Comparison of ENCODE assay signal across 8 cellular contexts in the genomic region with DNA sequence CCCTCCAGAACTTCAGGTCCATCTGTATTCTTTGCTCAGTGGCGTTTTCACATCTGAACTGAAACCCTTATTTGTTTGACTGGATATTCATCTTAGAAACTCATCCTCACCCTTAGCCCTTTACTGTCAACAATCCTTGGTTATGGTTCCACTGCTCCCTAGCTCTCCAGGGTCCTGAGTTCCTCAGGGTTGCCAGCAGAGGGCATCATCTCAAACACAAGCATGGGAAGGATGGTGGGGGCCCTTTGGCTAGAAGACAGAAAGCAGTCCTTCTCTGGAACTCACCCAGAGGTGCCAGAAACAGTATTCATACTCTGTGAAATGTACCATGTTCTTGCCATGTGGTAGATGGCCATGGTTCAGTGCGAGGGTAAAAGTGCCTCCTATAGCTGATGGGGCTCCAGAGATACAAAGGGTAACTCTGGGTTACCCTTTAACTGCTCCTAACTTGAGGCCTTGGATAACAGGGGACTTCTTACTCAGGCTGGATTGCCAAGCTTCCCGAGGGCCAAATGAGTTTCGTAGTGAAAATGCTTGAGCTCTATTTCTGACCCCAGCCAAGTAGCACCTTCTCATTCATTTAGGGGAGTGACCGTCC. TPM values are rescaled to one million over a fixed set of nuclear protein-coding genes. Genes with fewer than 3 reads are reported as not detected.
DNase-seq lines count a peak whose midpoint lies in the region; ATAC-seq and TF ChIP-seq lines count a peak whose summit lies in the region.

No MANE protein-coding gene starts in this region.

- TF ChIP-seq CTCF in GM12873 (IDR thresholded peaks at IDR 0.05; ENCODE audit: insufficient read depth, low read depth, low read length, missing control alignments) = peak; percentile 64

- ATAC-seq in GM21576 (IDR thresholded peaks at IDR 0.05; ENCODE audit: unreplicated experiment) (no peak), HG02623 (IDR thresholded peaks at IDR 0.05; ENCODE audit: unreplicated experiment) (no peak)

- DNase-seq in AML-193 (lab: John Stamatoyannopoulos, UW) (peak; percentile 20 to 39), SK-N-DZ (ENCODE audit: low spot score) (peak; percentile 18), glomerular visceral epithelial cell (ENCODE audit: extremely low spot score) (peak; percentile 26)
- no peak for DNase-seq in activated effector memory CD4-positive, alpha-beta T cell treated with Interleukin-2 at 50 U/mL for 16 hours
- no peak for DNase-seq in activated effector memory CD4-positive, alpha-beta T cell treated with anti-CD3 and anti-CD28 coated beads, Interleukin-2, amount 50 U/mL, for 16 hours

RNA-seq across cellular contexts. Expression of a gene that starts 11.3 kb away (rescaled TPM):
- polyA plus RNA-seq in SK-N-DZ (2014; cell fraction: cytosol; rRNA removed) = 42.5 and 42.8 TPM in 2 replicates
- polyA plus RNA-seq in SK-N-DZ (2014; cell fraction: nucleus; rRNA removed) = 66.2 and 78.8 TPM in 2 replicates

RNA-seq across cellular contexts. Expression of a gene that starts 11.4 kb away (rescaled TPM):
- 89.3 and 103 TPM in 2 replicates for polyA plus RNA-seq in SK-N-DZ (2014; cell fraction: cytosol; rRNA removed)
- 45.4 and 60.3 TPM in 2 replicates for polyA plus RNA-seq in SK-N-DZ (2014; cell fraction: nucleus; rRNA removed)

RNA-seq across cellular contexts. Expression of a gene that starts 12.4 kb away (rescaled TPM):
- 0.25 and 0.35 TPM in 2 replicates for polyA plus RNA-seq in SK-N-DZ (2014; cell fraction: cytosol; rRNA removed)
- 0.57 and 1.3 TPM in 2 replicates for polyA plus RNA-seq in SK-N-DZ (2014; cell fraction: nucleus; rRNA removed)

RNA-seq across cellular contexts. Expression of a gene that starts 45.9 kb away (rescaled TPM):
- 9.5 and 12.5 TPM in 2 replicates for polyA plus RNA-seq in SK-N-DZ (2014; cell fraction: cytosol; rRNA removed)
- polyA plus RNA-seq in SK-N-DZ (2014; cell fraction: nucleus; rRNA removed) = 10.0 and 16.3 TPM in 2 replicates

Comparison
In these comparisons a context has a peak if more than half of its experiments do, and no peak if none do; other contexts are left out.
1. DNase-seq: peak in AML-193 (2 of 2), SK-N-DZ (single experiment) and glomerular visceral epithelial cell (single experiment); none in activated effector memory CD4-positive, alpha-beta T cell treated with Interleukin-2 at 50 U/mL for 16 hours (single experiment) and activated effector memory CD4-positive, alpha-beta T cell treated with anti-CD3 and anti-CD28 coated beads, Interleukin-2, amount 50 U/mL, for 16 hours (single experiment).